ENCODE assay signal across 2 cellular contexts in genomic region chr22:19757985-19758895, GRCh38.
TF ChIP-seq lines count a peak whose summit lies in the region.

No MANE protein-coding gene starts in this region.

TF ChIP-seq in GM23338, 12 proteins besides CTCF, POLR2A, EP300 and RAD21:
- peak; percentile 88 for TF ChIP-seq EZH2 (IDR thresholded peaks at IDR 0.05; ENCODE audit: low read depth, unreplicated experiment)
- no peak for TF ChIP-seq ETS1 (IDR thresholded peaks at IDR 0.05)

TF ChIP-seq in K562, 482 proteins besides CTCF, POLR2A, EP300 and RAD21 (continues in another document):
- no peak for TF ChIP-seq KDM2B (CRISPR knock-in tag; IDR thresholded peaks at IDR 0.05)
- peak in 1 of 3 experiments; percentile 6 for TF ChIP-seq YY1 (IDR thresholded peaks at IDR 0.05; ENCODE audit: borderline replicate concordance in 1 of 3, control insufficient read depth in 1 of 3, extremely low read depth in 1 of 3, insufficient read depth in 3 of 3, insufficient read length in 1 of 3, insufficient replicate concordance in 2 of 3, low read depth in 1 of 3, low read length in 2 of 3)
- TF ChIP-seq MEF2A (IDR thresholded peaks at IDR 0.05; ENCODE audit: control insufficient read depth, low read depth, low read length), result no peak
- no peak for TF ChIP-seq AFF1 (IDR thresholded peaks at IDR 0.05; ENCODE audit: low read depth in 1 of 2, partially characterized antibody in 2 of 2)
- TF ChIP-seq FOXA3 (CRISPR knock-in tag; conservative IDR thresholded peaks at IDR 0.05 in 1 of 2, IDR thresholded peaks at IDR 0.05 in 1 of 2), result no peak
- TF ChIP-seq JUNB (CRISPR knock-in tag; conservative IDR thresholded peaks at IDR 0.05), result 0 out of 2 replicates have a peak, but pooled peaks have one; percentile 15
- no peak for TF ChIP-seq THRB (CRISPR knock-in tag; conservative IDR thresholded peaks at IDR 0.05)
- TF ChIP-seq HNRNPL (IDR thresholded peaks at IDR 0.05; ENCODE audit: low read depth, low read length), result peak; percentile 98
- no peak for TF ChIP-seq NR1H2 (CRISPR knock-in tag; IDR thresholded peaks at IDR 0.05)
- TF ChIP-seq SRSF7 (optimal IDR thresholded peaks at IDR 0.05; ENCODE audit: low read depth, low read length), result no peak
- no peak for TF ChIP-seq SMAD1 (IDR thresholded peaks at IDR 0.05; ENCODE audit: low read depth, low read length, partially characterized antibody)
- TF ChIP-seq SMAD2 (IDR thresholded peaks at IDR 0.05; ENCODE audit: low read depth, low read length), result no peak
- TF ChIP-seq MNT (conservative IDR thresholded peaks at IDR 0.05), result no peak
- no peak for TF ChIP-seq NEUROD1 (IDR thresholded peaks at IDR 0.05; ENCODE audit: borderline replicate concordance, low read depth, low read length, partially characterized antibody)
- no peak for TF ChIP-seq CBX3 (IDR thresholded peaks at IDR 0.05; ENCODE audit: borderline replicate concordance in 1 of 2, low read length in 2 of 2)
- TF ChIP-seq CBFB (CRISPR knock-in tag; IDR thresholded peaks at IDR 0.05), result no peak
- TF ChIP-seq ZBTB40 (IDR thresholded peaks at IDR 0.05), result no peak
- TF ChIP-seq ZBTB40 (CRISPR knock-in tag; IDR thresholded peaks at IDR 0.05), result no peak
- TF ChIP-seq MLX (CRISPR knock-in tag; conservative IDR thresholded peaks at IDR 0.05), result no peak
- TF ChIP-seq BACH1 (tag; IDR thresholded peaks at IDR 0.05), result no peak
- peak; percentile 21 for TF ChIP-seq ZNF699 (CRISPR knock-in tag; IDR thresholded peaks at IDR 0.05; ENCODE audit: insufficient replicate concordance)
- 0 out of 2 replicates have a peak, but pooled peaks have one; percentile 5 for TF ChIP-seq POLR2G (IDR thresholded peaks at IDR 0.05; ENCODE audit: low read depth, low read length)
- TF ChIP-seq HBP1 (CRISPR knock-in tag; IDR thresholded peaks at IDR 0.05), result peak; percentile 3; the same call in 1 of the 2 replicates
- no peak for TF ChIP-seq MIER1 (IDR thresholded peaks at IDR 0.05; ENCODE audit: low read depth)
- TF ChIP-seq ID3 (CRISPR knock-in tag; IDR thresholded peaks at IDR 0.05), result no peak
- TF ChIP-seq ID3 (tag; IDR thresholded peaks at IDR 0.05), result no peak
- no peak for TF ChIP-seq RB1 (IDR thresholded peaks at IDR 0.05; ENCODE audit: low read depth)
- no peak for TF ChIP-seq ZNF785 (CRISPR knock-in tag; IDR thresholded peaks at IDR 0.05)
- TF ChIP-seq RBM17 (IDR thresholded peaks at IDR 0.05; ENCODE audit: borderline replicate concordance, low read depth, low read length), result no peak
- no peak for TF ChIP-seq PCBP1 (IDR thresholded peaks at IDR 0.05; ENCODE audit: low read depth, low read length, poor library complexity, severe bottlenecking)
- TF ChIP-seq HINFP (tag; conservative IDR thresholded peaks at IDR 0.05; ENCODE audit: low read depth), result no peak
- TF ChIP-seq SMAD4 (CRISPR knock-in tag; conservative IDR thresholded peaks at IDR 0.05), result no peak
- no peak for TF ChIP-seq ADNP (tag; IDR thresholded peaks at IDR 0.05)
- TF ChIP-seq HSF4 (CRISPR knock-in tag; IDR thresholded peaks at IDR 0.05; ENCODE audit: borderline replicate concordance), result no peak
- TF ChIP-seq TCF15 (CRISPR knock-in tag; IDR thresholded peaks at IDR 0.05), result no peak
- TF ChIP-seq NR0B1 (IDR thresholded peaks at IDR 0.05; ENCODE audit: partially characterized antibody), result no peak
